Comparison of ENCODE assay signal across 34 cellular contexts in genomic region chrX:462853-463252, GRCh38.
"Had no signal": no experiment of that assay in that cellular context is flagged by ENCODE, and none has a peak within 500 bp of the region (broad histone marks: within the 10 kb centered on the region; RNA-seq: fewer than 3 reads in every experiment).

No MANE protein-coding gene starts in this region.

- H3K27ac ChIP-seq: Peyer's patch, VCaP had no signal

- H3K9me3 ChIP-seq: Peyer's patch had no signal

- H3K4me1 ChIP-seq: Peyer's patch had no signal

- DNase-seq: activated B cell treated with CpG ODN at 0.5 μM for 24 hours; activated CD4-positive, alpha-beta memory T cell treated with anti-CD3 and anti-CD28 coated beads for 36 hours; activated CD4-positive, alpha-beta T cell treated with anti-CD3 and anti-CD28 coated beads for 4 hours; activated CD4-positive, alpha-beta T cell treated with anti-CD3 and anti-CD28 coated beads, Interleukin-2, amount 50 U/mL, for 1 hour; activated CD4-positive, CD25-positive, alpha-beta regulatory T cell treated with anti-CD3 and anti-CD28 coated beads, Interleukin-2, amount 50 U/mL, for 72 hours; activated CD8-positive, alpha-beta memory T cell treated with anti-CD3 and anti-CD28 coated beads, Interleukin-2, amount 50 U/mL, for 4 hours; activated effector memory CD4-positive, alpha-beta T cell treated with Interleukin-2 at 50 U/mL for 16 hours; activated naive CD4-positive, alpha-beta T cell treated with anti-CD3 and anti-CD28 coated beads, Interleukin-2, amount 10 ng/mL, durations not matched to agents 7 days and 5 days; activated naive CD8-positive, alpha-beta T cell treated with anti-CD3 and anti-CD28 coated beads, Interleukin-2, amount 50 U/mL, for 24 hours; activated T-cell treated with anti-CD3 and anti-CD28 coated beads for 4 hours; activated T-cell treated with anti-CD3 and anti-CD28 coated beads, Interleukin-2, amount 50 U/mL, for 48 hours; anterior cingulate cortex; central memory CD4-positive, alpha-beta T cell; NCI-H1105; NCI-H1436; NCI-H1694; NCI-H2029 treated with DMSO at 0.1 percent for 48 hours; NCI-H2107; NCI-H2171; NCI-H510A; NCI-H526; NCI-H748 treated with DMSO at 0.1 percent for 48 hours; NK-92 treated with Interleukin-12 subunit alpha and Interleukin-12 subunit beta, amount 100 ng/mL, for 24 hours; PC-3; Peyer's patch; Right ventricle myocardium superior; RPMI8226; SW 1271; T-helper 1 cell; T-helper 2 cell; T-helper 9 cell had no signal

- H3K36me3 Mint-ChIP-seq: activated CD4-positive, alpha-beta memory T cell treated with anti-CD3 and anti-CD28 coated beads for 36 hours; activated naive CD8-positive, alpha-beta T cell; brain had no signal

- H3K4me3 ChIP-seq: Peyer's patch had no signal

- H3K27ac Mint-ChIP-seq: activated B cell treated with CpG ODN at 0.5 μM for 24 hours; activated CD4-positive, alpha-beta memory T cell treated with anti-CD3 and anti-CD28 coated beads for 36 hours; activated naive CD4-positive, alpha-beta T cell treated with anti-CD3 and anti-CD28 coated beads, Interleukin-2, amount 10 ng/mL, durations not matched to agents 7 days and 5 days; activated naive CD8-positive, alpha-beta T cell; activated naive CD8-positive, alpha-beta T cell treated with anti-CD3 and anti-CD28 coated beads, Interleukin-2, amount 50 U/mL, for 24 hours had no signal

- H3K4me1 Mint-ChIP-seq: activated B cell treated with CpG ODN at 0.5 μM for 24 hours; activated naive CD4-positive, alpha-beta T cell treated with anti-CD3 and anti-CD28 coated beads, Interleukin-2, amount 10 ng/mL, durations not matched to agents 7 days and 5 days; activated naive CD8-positive, alpha-beta T cell treated with anti-CD3 and anti-CD28 coated beads, Interleukin-2, amount 50 U/mL, for 24 hours had no signal

- H3K27me3 ChIP-seq: Peyer's patch had no signal

- ATAC-seq: activated naive CD8-positive, alpha-beta T cell treated with anti-CD3 and anti-CD28 coated beads, Interleukin-2, amount 50 U/mL, for 24 hours; PC-3 had no signal

- H3K27me3 Mint-ChIP-seq: activated B cell treated with CpG ODN at 0.5 μM for 24 hours; activated CD4-positive, alpha-beta memory T cell treated with anti-CD3 and anti-CD28 coated beads for 36 hours; activated naive CD4-positive, alpha-beta T cell treated with anti-CD3 and anti-CD28 coated beads, Interleukin-2, amount 10 ng/mL, durations not matched to agents 7 days and 5 days; activated naive CD8-positive, alpha-beta T cell; activated naive CD8-positive, alpha-beta T cell treated with anti-CD3 and anti-CD28 coated beads, Interleukin-2, amount 50 U/mL, for 24 hours had no signal

- H3K4me3 Mint-ChIP-seq: activated B cell treated with CpG ODN at 0.5 μM for 24 hours; activated CD4-positive, alpha-beta memory T cell treated with anti-CD3 and anti-CD28 coated beads for 36 hours; activated naive CD4-positive, alpha-beta T cell treated with anti-CD3 and anti-CD28 coated beads, Interleukin-2, amount 10 ng/mL, durations not matched to agents 7 days and 5 days; activated naive CD8-positive, alpha-beta T cell; activated naive CD8-positive, alpha-beta T cell treated with anti-CD3 and anti-CD28 coated beads, Interleukin-2, amount 50 U/mL, for 24 hours; brain had no signal

- H3K36me3 ChIP-seq: Peyer's patch had no signal
